In genomic region chr12:130764475-130765185, GRCh38 we compare ENCODE assay signal across 1 cellular context.
TF ChIP-seq lines count a peak whose summit lies in the region.

No MANE protein-coding gene starts in this region.

TF ChIP-seq in HEK293, 187 proteins besides CTCF, POLR2A, EP300 and RAD21 (continued from another document and continues in another):
- TF ChIP-seq PRDM10 (tag by site-specific recombination; IDR thresholded peaks at IDR 0.05), result no peak
- TF ChIP-seq ZNF112 (tag by site-specific recombination; IDR thresholded peaks at IDR 0.05), result peak; percentile 20
- no peak; the same call in 1 of the 2 replicates for TF ChIP-seq ZNF518A (tag by site-specific recombination; conservative IDR thresholded peaks at IDR 0.05; ENCODE audit: low read depth)
- peak; percentile 95 for TF ChIP-seq ZNF148 (tag by site-specific recombination; IDR thresholded peaks at IDR 0.05; ENCODE audit: borderline replicate concordance)
- no peak for TF ChIP-seq MZF1 (tag by site-specific recombination; IDR thresholded peaks at IDR 0.05; ENCODE audit: borderline replicate concordance)
- no peak for TF ChIP-seq ZNF16 (tag by site-specific recombination; IDR thresholded peaks at IDR 0.05; ENCODE audit: low read depth)
- peak; percentile 95 for TF ChIP-seq KLF17 (tag by site-specific recombination; IDR thresholded peaks at IDR 0.05)
- no peak for TF ChIP-seq ZBTB44 (tag by site-specific recombination; IDR thresholded peaks at IDR 0.05)
- TF ChIP-seq ZNF394 (tag by site-specific recombination; IDR thresholded peaks at IDR 0.05; ENCODE audit: borderline replicate concordance), result peak; percentile 43; the same call in 1 of the 2 replicates
- TF ChIP-seq SCRT2 (tag by site-specific recombination; IDR thresholded peaks at IDR 0.05), result no peak
- TF ChIP-seq WT1 (tag by site-specific recombination; IDR thresholded peaks at IDR 0.05), result no peak
- no peak for TF ChIP-seq ZNF223 (tag by site-specific recombination; IDR thresholded peaks at IDR 0.05)
- peak; percentile 81; the same call in 1 of the 2 replicates for TF ChIP-seq GFI1B (tag by site-specific recombination; IDR thresholded peaks at IDR 0.05)
- peak; percentile 98 for TF ChIP-seq ZNF621 (tag by site-specific recombination; IDR thresholded peaks at IDR 0.05)
- no peak for TF ChIP-seq ZNF585B (tag by site-specific recombination; IDR thresholded peaks at IDR 0.05)
- TF ChIP-seq ZNF354C (tag by site-specific recombination; IDR thresholded peaks at IDR 0.05; ENCODE audit: borderline replicate concordance, low read depth), result peak; percentile 91
- no peak for TF ChIP-seq ZNF280C (tag by site-specific recombination; IDR thresholded peaks at IDR 0.05)
- TF ChIP-seq ZNF558 (tag by site-specific recombination; IDR thresholded peaks at IDR 0.05), result peak; percentile 71
- TF ChIP-seq SP7 (tag by site-specific recombination; IDR thresholded peaks at IDR 0.05), result peak; percentile 41; the same call in 1 of the 2 replicates
- TF ChIP-seq ZNF416 (tag by site-specific recombination; IDR thresholded peaks at IDR 0.05), result peak; percentile 94
- TF ChIP-seq ZNF266 (tag by site-specific recombination; IDR thresholded peaks at IDR 0.05; ENCODE audit: low read depth), result no peak
- no peak for TF ChIP-seq ZNF433 (tag by site-specific recombination; IDR thresholded peaks at IDR 0.05; ENCODE audit: low read depth)
- TF ChIP-seq ZNF140 (tag by site-specific recombination; IDR thresholded peaks at IDR 0.05), result no peak
- peak; percentile 30; the same call in 1 of the 2 replicates for TF ChIP-seq ZNF623 (tag by site-specific recombination; IDR thresholded peaks at IDR 0.05)
- peak; percentile 76 for TF ChIP-seq ZNF473 (tag by site-specific recombination; IDR thresholded peaks at IDR 0.05)
- no peak for TF ChIP-seq ZNF837 (tag by site-specific recombination; IDR thresholded peaks at IDR 0.05)
- no peak for TF ChIP-seq ZNF600 (tag by site-specific recombination; IDR thresholded peaks at IDR 0.05)
- TF ChIP-seq BCL6B (tag by site-specific recombination; IDR thresholded peaks at IDR 0.05), result no peak; the same call in 1 of the 2 replicates
- peak; percentile 97 for TF ChIP-seq ZSCAN5A (tag by site-specific recombination; IDR thresholded peaks at IDR 0.05)
- TF ChIP-seq IKZF3 (tag by site-specific recombination; IDR thresholded peaks at IDR 0.05), result no peak
- no peak for TF ChIP-seq ZNF214 (tag by site-specific recombination; IDR thresholded peaks at IDR 0.05; ENCODE audit: borderline replicate concordance)
- TF ChIP-seq ZNF664 (tag by site-specific recombination; IDR thresholded peaks at IDR 0.05), result no peak
- TF ChIP-seq ZNF398 (tag by site-specific recombination; IDR thresholded peaks at IDR 0.05), result peak; percentile 63; the same call in 1 of the 2 replicates
- no peak for TF ChIP-seq ZNF366 (tag by site-specific recombination; conservative IDR thresholded peaks at IDR 0.05)
- no peak for TF ChIP-seq ZNF10 (tag by site-specific recombination; IDR thresholded peaks at IDR 0.05)
- no peak for TF ChIP-seq ZNF791 (tag by site-specific recombination; IDR thresholded peaks at IDR 0.05)
